In genomic region chr9:15972760-15973159, GRCh38 we compare ENCODE assay signal across 37 cellular contexts.
"Had no signal": no experiment of that assay in that cellular context is flagged by ENCODE, and none has a peak within 500 bp of the region (broad histone marks: within the 10 kb centered on the region; RNA-seq: fewer than 3 reads in every experiment).

No MANE protein-coding gene starts in this region.

- H3K4me2 ChIP-seq: PC-9 had no signal

- H3K9me3 Mint-ChIP-seq: activated B cell treated with CpG ODN at 0.5 μM for 24 hours; activated CD4-positive, alpha-beta memory T cell treated with anti-CD3 and anti-CD28 coated beads for 36 hours; activated naive CD4-positive, alpha-beta T cell treated with anti-CD3 and anti-CD28 coated beads, Interleukin-2, amount 50 U/mL, for 72 hours; activated T-cell treated with anti-CD3 and anti-CD28 coated beads, Interleukin-2, amount 50 U/mL, for 4 hours; activated T-helper 1 cell treated with anti-CD3 and anti-CD28 coated beads, Interleukin-12 subunit alpha, Interleukin-12 subunit beta, Interleukin-2, Interleukin-4 antibody, amounts not matched to agents 30 ng/mL and 10 ng/mL and 1 ng/mL, durations not matched to agents 14 hours and 24 hours and 36 hours had no signal

- DNase-seq: activated B cell treated with CpG ODN at 0.5 μM for 24 hours; activated CD4-positive, alpha-beta memory T cell treated with anti-CD3 and anti-CD28 coated beads for 36 hours; activated CD4-positive, alpha-beta T cell treated with anti-CD3 and anti-CD28 coated beads for 4 hours; activated CD4-positive, alpha-beta T cell treated with anti-CD3 and anti-CD28 coated beads, Interleukin-2, amount 50 U/mL, for 1 hour; activated CD4-positive, CD25-positive, alpha-beta regulatory T cell treated with anti-CD3 and anti-CD28 coated beads, Interleukin-2, amount 50 U/mL, for 72 hours; activated CD8-positive, alpha-beta memory T cell treated with anti-CD3 and anti-CD28 coated beads, Interleukin-2, amount 50 U/mL, for 4 hours; activated gamma-delta T cell treated with Interleukin-2 at 50 U/mL for 16 hours; activated naive CD4-positive, alpha-beta T cell treated with anti-CD3 and anti-CD28 coated beads for 36 hours; activated T-cell treated with anti-CD3 and anti-CD28 coated beads for 4 hours; activated T-cell treated with anti-CD3 and anti-CD28 coated beads, Interleukin-2, amount 50 U/mL, for 4 hours; adrenal gland; body of pancreas; Kasumi-1; KG1; MG63; NCI-H1048; NCI-H1105 treated with DMSO at 0.1 percent for 48 hours; NCI-H1436 treated with DMSO at 0.1 percent for 48 hours; NCI-H1694 treated with DMSO at 0.1 percent for 48 hours; NCI-H2029; NCI-H2107; NCI-H2171; NCI-H510A; NCI-H526; NCI-H748 treated with DMSO at 0.1 percent for 48 hours; PC-9; SIG-M5; SW 1271; T-helper 1 cell; T-helper 2 cell; T-helper 9 cell had no signal

- H3K9me3 ChIP-seq: adrenal gland, body of pancreas, breast epithelium, MG63 had no signal

- H3K27me3 Mint-ChIP-seq: activated B cell treated with CpG ODN at 0.5 μM for 24 hours; activated CD4-positive, alpha-beta memory T cell treated with anti-CD3 and anti-CD28 coated beads for 36 hours had no signal

- H3K36me3 Mint-ChIP-seq: activated CD4-positive, alpha-beta memory T cell treated with anti-CD3 and anti-CD28 coated beads for 36 hours; activated naive CD4-positive, alpha-beta T cell treated with anti-CD3 and anti-CD28 coated beads, Interleukin-2, amount 50 U/mL, for 72 hours had no signal

- H3K27ac Mint-ChIP-seq: activated B cell treated with CpG ODN at 0.5 μM for 24 hours; activated CD4-positive, alpha-beta memory T cell treated with anti-CD3 and anti-CD28 coated beads for 36 hours; activated naive CD4-positive, alpha-beta T cell treated with anti-CD3 and anti-CD28 coated beads for 36 hours; activated naive CD4-positive, alpha-beta T cell treated with anti-CD3 and anti-CD28 coated beads, Interleukin-2, amount 50 U/mL, for 72 hours; activated T-helper 1 cell treated with anti-CD3 and anti-CD28 coated beads, Interleukin-12 subunit alpha, Interleukin-12 subunit beta, Interleukin-2, Interleukin-4 antibody, amounts not matched to agents 30 ng/mL and 10 ng/mL and 1 ng/mL, durations not matched to agents 14 hours and 24 hours and 36 hours had no signal

- H3K27ac ChIP-seq: adrenal gland, body of pancreas, breast epithelium, PC-9, RWPE1, VCaP had no signal

- H3K4me3 Mint-ChIP-seq: activated B cell treated with CpG ODN at 0.5 μM for 24 hours; activated CD4-positive, alpha-beta memory T cell treated with anti-CD3 and anti-CD28 coated beads for 36 hours; activated naive CD4-positive, alpha-beta T cell treated with anti-CD3 and anti-CD28 coated beads for 36 hours; activated T-cell treated with anti-CD3 and anti-CD28 coated beads, Interleukin-2, amount 50 U/mL, for 4 hours; activated T-helper 1 cell treated with anti-CD3 and anti-CD28 coated beads, Interleukin-12 subunit alpha, Interleukin-12 subunit beta, Interleukin-2, Interleukin-4 antibody, amounts not matched to agents 30 ng/mL and 10 ng/mL and 1 ng/mL, durations not matched to agents 14 hours and 24 hours and 36 hours had no signal

- H3K4me1 Mint-ChIP-seq: activated B cell treated with CpG ODN at 0.5 μM for 24 hours had no signal

- H3K4me1 ChIP-seq: adrenal gland, body of pancreas, breast epithelium had no signal

- H2AFZ ChIP-seq: PC-9 had no signal

- H3K36me3 ChIP-seq: adrenal gland, breast epithelium, MG63 had no signal

- H3K4me3 ChIP-seq: adrenal gland, body of pancreas, breast epithelium, MG63, PC-9 had no signal

- ATAC-seq: activated naive CD4-positive, alpha-beta T cell treated with anti-CD3 and anti-CD28 coated beads, Interleukin-2, amount 50 U/mL, for 72 hours; activated T-cell treated with anti-CD3 and anti-CD28 coated beads, Interleukin-2, amount 50 U/mL, for 4 hours; body of pancreas; Right ventricle myocardium inferior had no signal

- H3K27me3 ChIP-seq: adrenal gland, body of pancreas, breast epithelium, MG63 had no signal
